Comparison of ENCODE assay signal across 14 cellular contexts in the genomic region with DNA sequence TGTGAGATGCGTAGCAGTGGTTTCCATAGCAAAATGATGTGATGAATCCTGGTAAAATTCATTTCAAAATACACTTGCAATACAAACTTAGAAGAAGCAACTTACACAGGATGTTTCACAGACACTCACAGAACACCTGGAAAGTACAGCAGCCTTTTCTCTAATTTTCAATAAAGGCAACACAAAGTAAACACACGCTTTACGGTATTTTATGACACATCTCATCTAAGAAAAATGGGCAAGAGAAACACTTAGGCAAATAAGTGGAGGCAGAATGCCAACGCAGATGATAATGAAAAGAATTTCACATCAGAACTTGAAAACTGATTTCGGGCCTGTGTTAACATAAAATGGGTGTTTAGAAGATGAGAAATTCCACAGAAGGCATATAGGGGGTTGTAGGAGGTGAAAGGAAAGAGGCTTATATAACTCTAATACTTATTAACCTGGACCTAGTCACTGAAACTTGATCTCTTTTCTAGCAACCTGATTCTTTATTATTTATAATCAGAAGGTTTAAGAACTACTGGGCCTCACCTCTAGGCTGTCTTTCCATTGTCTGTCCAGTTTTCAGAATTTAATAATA. TPM values are rescaled to one million over a fixed set of nuclear protein-coding genes. Genes with fewer than 3 reads are reported as not detected.
A peak's percentile ranks its signal among the peaks of the same experiment; 100 is the strongest.
DNase-seq lines count a peak whose midpoint lies in the region; ATAC-seq and TF ChIP-seq lines count a peak whose summit lies in the region.
"Had no signal": no experiment of that assay in that cellular context is flagged by ENCODE, and none has a peak within 500 bp of the region (broad histone marks: within the 10 kb centered on the region; RNA-seq: fewer than 3 reads in every experiment).

No MANE protein-coding gene starts in this region.

- H3K9me3 ChIP-seq in Panc1 (ENCODE audit: control insufficient read depth, insufficient read depth, low read depth, low read length): no peaks in the 10 kb centered on the region
- H3K9me3 ChIP-seq in upper lobe of right lung: no peaks in the 10 kb centered on the region

- ATAC-seq in Panc1 (no peak), upper lobe of right lung (no peak), GM21723 (IDR thresholded peaks at IDR 0.05; ENCODE audit: unreplicated experiment) (no peak)

- H3K36me3 ChIP-seq in Panc1 (ENCODE audit: control insufficient read depth, insufficient read depth, low read length): no peaks in the 10 kb centered on the region
- H3K36me3 ChIP-seq in upper lobe of right lung: no peaks in the 10 kb centered on the region

- BruUV-seq in Panc1 (replicated peaks; lab: Mats Ljungman, UMichigan): no TSS peak

- in situ Hi-C loops in Panc1 (cut with HindIII; ENCODE audit: low pct_unique_long_range_greater_than_20kb, low sequenced_read_pairs): no loop called here

- H3K27ac ChIP-seq in Panc1 (ENCODE audit: low read length) (peak overlapping the region; percentile 70), upper lobe of right lung (peak overlapping the region; percentile 59)

- no peak; the same call in 1 of the 2 replicates for TF ChIP-seq CTCF in Panc1 (IDR thresholded peaks at IDR 0.05)
- TF ChIP-seq CTCF in upper lobe of right lung (IDR thresholded peaks at IDR 0.05): no peak
- TF ChIP-seq CTCF in foreskin fibroblast (IDR thresholded peaks at IDR 0.05; ENCODE audit: low read depth, low read length): no peak

- POLR2A ChIA-PET in Panc1 (lab: Charles Lee): no interaction called here

- no peaks in the 10 kb centered on the region for H3K27me3 ChIP-seq in Panc1 (ENCODE audit: control insufficient read depth, insufficient read depth, low read length)
- H3K27me3 ChIP-seq in upper lobe of right lung: no peaks in the 10 kb centered on the region

- peaks cover 40% of the 10 kb centered on the region for H3K4me1 ChIP-seq in Panc1 (ENCODE audit: control insufficient read depth, insufficient read depth, low read length)
- H3K4me1 ChIP-seq in upper lobe of right lung: peaks cover 5% of the 10 kb centered on the region

- intact Hi-C loops in Panc1 (cut with micrococcal nuclease; ENCODE audit: unreplicated experiment) (no loop called here), upper lobe of right lung (cut with DNase I) (no loop called here)

- CTCF ChIA-PET in Panc1 (lab: Charles Lee): interaction anchor here (0.7 kb wide), 1 partner anchor 34 kb away, joined by 4 read pairs; no protein-coding TSS in a partner anchor

- DNase-seq in NCI-H748 (lab: John Stamatoyannopoulos, UW; ENCODE audit: unreplicated experiment) (peak; percentile 57), NCI-H748 treated with DMSO at 0.1 percent for 48 hours (lab: John Stamatoyannopoulos, UW) (no peak), Panc1 (ENCODE audit: low read depth, low spot score) (no peak), kidney tubule cell (ENCODE audit: low spot score) (peak; percentile 81), upper lobe of right lung (no peak), foreskin fibroblast (no peak), amygdala (lab: John Stamatoyannopoulos, UW) (no peak)
- DNase-seq: activated naive CD8-positive, alpha-beta T cell treated with anti-CD3 and anti-CD28 coated beads, Interleukin-2, amount 10 ng/mL, durations not matched to agents 7 days and 5 days; activated T-cell treated with anti-CD3 and anti-CD28 coated beads, Interleukin-2, amount 50 U/mL, for 1 hour; CD4-positive, CD25-positive, alpha-beta regulatory T cell; naive B cell; NCI-H226; stimulated activated CD4-positive, alpha-beta T cell treated with anti-CD3 and anti-CD28 coated beads, Interleukin-4, amount 100 ng/mL, for 1 hour had no signal

- no peak overlapping the region for H3K4me3 ChIP-seq in Panc1 (ENCODE audit: low read depth in 2 of 2, low read length in 2 of 2)
- no peak overlapping the region for H3K4me3 ChIP-seq in upper lobe of right lung
- no peak overlapping the region for H3K4me3 ChIP-seq in foreskin fibroblast (ENCODE audit: low read depth in 1 of 2, low read length in 2 of 2)

RNA-seq across cellular contexts. Expression of a gene that starts 25.6 kb away (rescaled TPM):
- total RNA-seq in Panc1 (2021; ENCODE audit: unreplicated experiment): 26.6 TPM
- polyA plus RNA-seq in Panc1 (2012; ENCODE audit: insufficient read length): 13.9 TPM
- 37.6 TPM for total RNA-seq in upper lobe of right lung

Comparison
In these comparisons a context has a peak if more than half of its experiments do, and no peak if none do; other contexts are left out.
1. DNase-seq: peak in NCI-H748 (single experiment) and kidney tubule cell (single experiment); none in NCI-H748 treated with DMSO at 0.1 percent for 48 hours (single experiment), Panc1 (single experiment), upper lobe of right lung (single experiment), foreskin fibroblast (0 of 2) and amygdala (0 of 56).